In genomic region chr20:40262219-40262618, GRCh38 we compare ENCODE assay signal across 1 cellular context.
TF ChIP-seq lines count a peak whose summit lies in the region.

No MANE protein-coding gene starts in this region.

TF ChIP-seq in GM23338, 12 proteins besides CTCF, POLR2A, EP300 and RAD21 (continued from another document):
- no peak for TF ChIP-seq ZNF462 (CRISPR knock-in tag; IDR thresholded peaks at IDR 0.05)
- no peak for TF ChIP-seq CREB1 (CRISPR knock-in tag; IDR thresholded peaks at IDR 0.05; ENCODE audit: low read depth)
- TF ChIP-seq STAT1 (IDR thresholded peaks at IDR 0.05; ENCODE audit: unreplicated experiment): no peak
- no peak for TF ChIP-seq NANOG (IDR thresholded peaks at IDR 0.05; ENCODE audit: borderline replicate concordance)
- no peak for TF ChIP-seq REST (IDR thresholded peaks at IDR 0.05; ENCODE audit: unreplicated experiment)
- no peak for TF ChIP-seq ZNF331 (CRISPR knock-in tag; IDR thresholded peaks at IDR 0.05; ENCODE audit: low read depth)
